In the genomic region with DNA sequence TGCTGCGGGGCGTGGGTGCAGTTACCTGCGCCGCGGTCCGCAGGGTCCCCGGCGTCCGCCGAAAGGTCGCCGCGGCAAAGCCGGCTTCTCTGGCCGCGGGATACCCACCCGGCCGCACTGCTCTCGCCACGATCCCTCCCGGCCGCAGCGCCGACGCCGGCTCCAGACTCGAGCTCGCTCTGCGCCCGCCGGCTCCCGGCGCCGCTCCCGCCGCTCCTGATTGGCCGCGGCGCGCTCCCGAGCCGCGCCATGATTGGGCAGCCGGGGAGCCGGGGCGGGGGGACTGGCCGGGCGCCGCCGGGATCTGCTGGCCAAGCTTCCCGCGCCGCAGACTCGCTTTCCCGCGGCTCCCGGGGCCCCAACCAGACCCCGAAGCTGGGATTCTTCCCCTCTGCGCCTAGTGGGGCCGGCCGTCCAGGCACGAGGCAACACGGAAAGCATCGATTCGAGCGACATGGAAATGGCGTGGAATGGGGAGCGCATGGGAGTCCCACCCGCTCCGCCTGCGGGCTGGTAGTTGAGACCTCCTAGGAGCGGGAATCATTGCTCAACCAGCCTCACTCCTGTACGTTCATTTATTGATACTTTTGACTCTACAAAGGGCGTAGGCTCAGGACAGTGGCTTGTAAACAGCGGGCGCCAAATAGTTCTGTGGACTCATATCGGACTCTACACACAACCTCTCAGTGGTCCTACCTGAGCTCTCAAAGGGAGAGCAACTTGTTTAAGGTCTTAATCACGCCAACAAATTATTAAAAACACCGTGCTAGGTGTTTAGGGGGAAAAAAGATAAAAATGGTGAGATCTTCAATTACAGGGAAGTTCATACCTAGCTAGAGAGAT, we compare ENCODE assay signal across 8 cellular contexts. TPM values are rescaled to one million over a fixed set of nuclear protein-coding genes. Genes with fewer than 3 reads are reported as not detected.
DNase-seq lines count a peak whose midpoint lies in the region; ATAC-seq and TF ChIP-seq lines count a peak whose summit lies in the region.

No MANE protein-coding gene starts in this region.

- H3K27me3 Mint-ChIP-seq in CD14-positive monocyte (ENCODE audit: low read depth in 3 of 3): peaks cover 79 to 89% (median 80%) of the 10 kb centered on the region in 3 donors
- H3K27me3 Mint-ChIP-seq in activated T-helper 1 cell treated with anti-CD3 and anti-CD28 coated beads, Interleukin-12 subunit alpha, Interleukin-12 subunit beta, Interleukin-2, Interleukin-4 antibody, amounts not matched to agents 30 ng/mL and 10 ng/mL and 1 ng/mL, durations not matched to agents 14 hours and 24 hours and 36 hours (ENCODE audit: insufficient read depth): peaks cover 70% of the 10 kb centered on the region

- H3K4me3 Mint-ChIP-seq in CD14-positive monocyte: peak overlapping the region; percentile 72 to 89
- H3K4me3 Mint-ChIP-seq in activated T-helper 1 cell treated with anti-CD3 and anti-CD28 coated beads, Interleukin-12 subunit alpha, Interleukin-12 subunit beta, Interleukin-2, Interleukin-4 antibody, amounts not matched to agents 30 ng/mL and 10 ng/mL and 1 ng/mL, durations not matched to agents 14 hours and 24 hours and 36 hours: peak overlapping the region; percentile 75

- H3K4me1 Mint-ChIP-seq in CD14-positive monocyte: peaks cover 14% of the 10 kb centered on the region
- H3K4me1 Mint-ChIP-seq in activated T-helper 1 cell treated with anti-CD3 and anti-CD28 coated beads, Interleukin-12 subunit alpha, Interleukin-12 subunit beta, Interleukin-2, Interleukin-4 antibody, amounts not matched to agents 30 ng/mL and 10 ng/mL and 1 ng/mL, durations not matched to agents 14 hours and 24 hours and 36 hours (ENCODE audit: low read depth): peaks cover 13% of the 10 kb centered on the region

- H3K4me3 ChIP-seq in fibroblast of pulmonary artery (replicated peaks; ENCODE audit: low read depth, low read length): peak overlapping the region; percentile 42

- peak; percentile 84 for ATAC-seq in GM19395 (IDR thresholded peaks at IDR 0.05; ENCODE audit: unreplicated experiment)
- ATAC-seq in HG03457 (IDR thresholded peaks at IDR 0.05; ENCODE audit: unreplicated experiment): peak; percentile 89

- H3K27ac ChIP-seq in substantia nigra (ENCODE audit: low read depth, low read length, poor library complexity, severe bottlenecking): no peak overlapping the region

- peaks cover 0 to 13% (median 3%) of the 10 kb centered on the region in 7 donors for H3K9me3 Mint-ChIP-seq in CD14-positive monocyte
- no peaks in the 10 kb centered on the region for H3K9me3 Mint-ChIP-seq in activated T-helper 1 cell treated with anti-CD3 and anti-CD28 coated beads, Interleukin-12 subunit alpha, Interleukin-12 subunit beta, Interleukin-2, Interleukin-4 antibody, amounts not matched to agents 30 ng/mL and 10 ng/mL and 1 ng/mL, durations not matched to agents 14 hours and 24 hours and 36 hours

- H3K27ac Mint-ChIP-seq in CD14-positive monocyte: no peak overlapping the region
- H3K27ac Mint-ChIP-seq in activated T-helper 1 cell treated with anti-CD3 and anti-CD28 coated beads, Interleukin-12 subunit alpha, Interleukin-12 subunit beta, Interleukin-2, Interleukin-4 antibody, amounts not matched to agents 30 ng/mL and 10 ng/mL and 1 ng/mL, durations not matched to agents 14 hours and 24 hours and 36 hours: no peak overlapping the region

- TF ChIP-seq CTCF in CD14-positive monocyte (IDR thresholded peaks at IDR 0.05) (no peak), fibroblast of pulmonary artery (IDR thresholded peaks at IDR 0.05; ENCODE audit: low read length, missing control alignments) (no peak)

- peaks cover 3 to 17% of the 10 kb centered on the region in 2 donors for H3K36me3 Mint-ChIP-seq in CD14-positive monocyte
- H3K36me3 Mint-ChIP-seq in activated T-helper 1 cell treated with anti-CD3 and anti-CD28 coated beads, Interleukin-12 subunit alpha, Interleukin-12 subunit beta, Interleukin-2, Interleukin-4 antibody, amounts not matched to agents 30 ng/mL and 10 ng/mL and 1 ng/mL, durations not matched to agents 14 hours and 24 hours and 36 hours (ENCODE audit: low read depth): peaks cover 2% of the 10 kb centered on the region

- intact Hi-C loops in CD14-positive monocyte (cut with micrococcal nuclease): loop anchor here (10.0 kb wide), 1 partner anchor 52 kb away; no protein-coding TSS in a partner anchor
- intact Hi-C loops in activated T-helper 1 cell treated with anti-CD3 and anti-CD28 coated beads, Interleukin-12 subunit alpha, Interleukin-12 subunit beta, Interleukin-2, Interleukin-4 antibody, amounts not matched to agents 30 ng/mL and 10 ng/mL and 1 ng/mL, durations not matched to agents 14 hours and 24 hours and 36 hours (cut with micrococcal nuclease): no loop called here

- DNase-seq in CD14-positive monocyte (ENCODE audit: low spot score) (peak; percentile 49), NCI-H82 treated with DMSO at 0.1 percent for 48 hours (lab: John Stamatoyannopoulos, UW; ENCODE audit: unreplicated experiment) (peak; percentile 11), fibroblast of pulmonary artery (ENCODE audit: low read depth) (peak; percentile 57), myocyte (ENCODE audit: low read depth) (peak; percentile 85), substantia nigra (lab: John Stamatoyannopoulos, UW) (peak in 47 of 49 donors; percentile 28 to 87 (median 65))
- DNase-seq in activated T-helper 1 cell treated with anti-CD3 and anti-CD28 coated beads, Interleukin-12 subunit alpha, Interleukin-12 subunit beta, Interleukin-2, Interleukin-4 antibody, amounts not matched to agents 30 ng/mL and 10 ng/mL and 1 ng/mL, durations not matched to agents 14 hours and 24 hours and 36 hours (ENCODE audit: low spot score): peak; percentile 34

RNA-seq across cellular contexts. Expression of gene STON2, which starts 36.4 kb away (rescaled TPM):
- 1 to 10 TPM; 1.6 to 2.1 TPM for polyA plus RNA-seq in CD14-positive monocyte
- 0.44 and 0.47 TPM in 2 replicates for total RNA-seq in activated T-helper 1 cell treated with anti-CD3 and anti-CD28 coated beads, Interleukin-12 subunit alpha, Interleukin-12 subunit beta, Interleukin-2, Interleukin-4 antibody, amounts not matched to agents 30 ng/mL and 10 ng/mL and 1 ng/mL, durations not matched to agents 14 hours and 24 hours and 36 hours
- total RNA-seq in myocyte: 67.4 and 78.1 TPM in 2 replicates
- polyA plus RNA-seq in myocyte (2012): 3.5 TPM

Comparison
In these comparisons a context has a peak if more than half of its experiments do, and no peak if none do; other contexts are left out.
1. DNase-seq: peak in every context shown above with its lines; median percentile 85 in myocyte; 65 in substantia nigra; 57 in fibroblast of pulmonary artery; 49 in CD14-positive monocyte; 34 in activated T-helper 1 cell treated with anti-CD3 and anti-CD28 coated beads, Interleukin-12 subunit alpha, Interleukin-12 subunit beta, Interleukin-2, Interleukin-4 antibody, amounts not matched to agents 30 ng/mL and 10 ng/mL and 1 ng/mL, durations not matched to agents 14 hours and 24 hours and 36 hours; 11 in NCI-H82 treated with DMSO at 0.1 percent for 48 hours.
2. RNA of gene STON2, which starts 36.4 kb away (total RNA-seq): 67.4 to 78.1 TPM in myocyte; 0.44 to 0.47 TPM in activated T-helper 1 cell treated with anti-CD3 and anti-CD28 coated beads, Interleukin-12 subunit alpha, Interleukin-12 subunit beta, Interleukin-2, Interleukin-4 antibody, amounts not matched to agents 30 ng/mL and 10 ng/mL and 1 ng/mL, durations not matched to agents 14 hours and 24 hours and 36 hours; every median in the first group is over 10 times any median in the second.